Comparison of ENCODE assay signal across 12 cellular contexts in the genomic region with DNA sequence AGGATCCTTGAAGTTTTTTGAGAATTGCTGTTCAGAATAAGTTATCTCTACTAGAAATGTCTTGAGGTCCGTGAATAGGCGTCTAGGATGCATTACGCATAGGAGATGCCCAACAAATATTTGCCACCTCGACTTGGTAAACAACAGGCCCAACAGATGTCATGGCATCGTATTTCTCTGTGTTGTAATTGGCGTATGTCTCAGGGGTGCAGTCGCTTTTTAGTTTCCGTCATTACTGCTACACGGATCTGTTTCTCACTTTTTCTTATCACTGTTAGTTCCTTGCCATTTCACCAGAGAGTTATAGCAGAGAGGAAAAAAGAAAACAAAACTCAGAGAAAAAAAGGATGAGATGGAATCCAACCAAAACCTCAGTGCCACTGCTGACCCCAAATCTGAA.
DNase-seq lines count a peak whose midpoint lies in the region; ATAC-seq and TF ChIP-seq lines count a peak whose summit lies in the region.
"Had no signal": no experiment of that assay in that cellular context is flagged by ENCODE, and none has a peak within 500 bp of the region (broad histone marks: within the 10 kb centered on the region; RNA-seq: fewer than 3 reads in every experiment).

No MANE protein-coding gene starts in this region.

- H3K9me3 ChIP-seq in BLaER1 (no peaks in the 10 kb centered on the region), MG63 (no peaks in the 10 kb centered on the region)

- peak overlapping the region; percentile 97 for H3K27ac Mint-ChIP-seq in activated CD8-positive, alpha-beta T cell treated with anti-CD3 and anti-CD28 coated beads, Interleukin-2, amount 10 ng/mL, durations not matched to agents 7 days and 5 days
- H3K27ac Mint-ChIP-seq in memory B cell, result peak overlapping the region; percentile 48

- DNase-seq in GM12865 (ENCODE audit: low read depth) (no peak), memory B cell (ENCODE audit: low spot score in 2 of 2) (no peak), MG63 (no peak), HT-29 (ENCODE audit: low spot score) (no peak), brain microvascular endothelial cell (no peak)
- DNase-seq in activated CD8-positive, alpha-beta T cell treated with anti-CD3 and anti-CD28 coated beads, Interleukin-2, amount 10 ng/mL, durations not matched to agents 7 days and 5 days, result no peak
- DNase-seq: DMS 273 treated with DMSO at 0.1 percent for 48 hours, NCI-H1436 treated with DMSO at 0.1 percent for 48 hours, NCI-H345 had no signal

- POLR2A ChIA-PET in activated CD8-positive, alpha-beta T cell treated with anti-CD3 and anti-CD28 coated beads, Interleukin-2, amount 10 ng/mL, durations not matched to agents 7 days and 5 days (lab: Charles Lee), result interaction anchor here (0.6 to 1.9 kb wide), 13 partner anchors 10 to 1522 kb away, joined by 3 to 13 read pairs (median 4); a partner anchor contains a TSS

- no peaks in the 10 kb centered on the region for H3K27me3 Mint-ChIP-seq in activated CD8-positive, alpha-beta T cell treated with anti-CD3 and anti-CD28 coated beads, Interleukin-2, amount 10 ng/mL, durations not matched to agents 7 days and 5 days (ENCODE audit: low read depth)
- no peaks in the 10 kb centered on the region for H3K27me3 Mint-ChIP-seq in memory B cell

- H3K36me3 Mint-ChIP-seq in activated CD8-positive, alpha-beta T cell treated with anti-CD3 and anti-CD28 coated beads, Interleukin-2, amount 10 ng/mL, durations not matched to agents 7 days and 5 days (ENCODE audit: low read depth), result peaks cover 58% of the 10 kb centered on the region
- no peaks in the 10 kb centered on the region for H3K36me3 Mint-ChIP-seq in memory B cell

- H3K27ac ChIP-seq in BLaER1 (peak overlapping the region; percentile 77), brain microvascular endothelial cell (no peak overlapping the region)

- no peak overlapping the region for H3K9ac ChIP-seq in BLaER1

- in situ Hi-C loops in brain microvascular endothelial cell (cut with HindIII; ENCODE audit: low pct_ligation_motif_present, low sequenced_read_pairs), result no loop called here

- H4K20me1 ChIP-seq in BLaER1, result no peaks in the 10 kb centered on the region

- TF ChIP-seq CTCF in GM12865 (IDR thresholded peaks at IDR 0.05; ENCODE audit: insufficient read depth, low read depth, low read length, missing control alignments), result no peak
- TF ChIP-seq CTCF in brain microvascular endothelial cell (IDR thresholded peaks at IDR 0.05; ENCODE audit: low read depth, low read length, missing control alignments), result no peak

- no peak for ATAC-seq in activated CD8-positive, alpha-beta T cell treated with anti-CD3 and anti-CD28 coated beads, Interleukin-2, amount 10 ng/mL, durations not matched to agents 7 days and 5 days
- ATAC-seq in memory B cell (ENCODE audit: low read depth) (no peak), HG03432 (IDR thresholded peaks at IDR 0.05; ENCODE audit: unreplicated experiment) (no peak)
- ATAC-seq: K562 had no signal

- H3K27me3 ChIP-seq in BLaER1 (no peaks in the 10 kb centered on the region), MG63 (peaks cover 13% of the 10 kb centered on the region), brain microvascular endothelial cell (replicated peaks) (no peaks in the 10 kb centered on the region)

- CTCF ChIA-PET in activated CD8-positive, alpha-beta T cell treated with anti-CD3 and anti-CD28 coated beads, Interleukin-2, amount 10 ng/mL, durations not matched to agents 7 days and 5 days (lab: Charles Lee), result interaction anchor here (0.7 to 1.8 kb wide), 5 partner anchors 9 to 60 kb away, joined by 3 to 5 read pairs (median 4); no protein-coding TSS in a partner anchor

- peak overlapping the region; percentile 59 for H3K4me3 Mint-ChIP-seq in activated CD8-positive, alpha-beta T cell treated with anti-CD3 and anti-CD28 coated beads, Interleukin-2, amount 10 ng/mL, durations not matched to agents 7 days and 5 days
- no peak overlapping the region for H3K4me3 Mint-ChIP-seq in memory B cell

- H3K4me2 ChIP-seq in BLaER1, result peak overlapping the region; percentile 75

- H3K4me3 ChIP-seq in BLaER1 (no peak overlapping the region), GM12865 (ENCODE audit: low read depth, low read length) (peak overlapping the region; percentile 49), MG63 (no peak overlapping the region), brain microvascular endothelial cell (ENCODE audit: low read depth, low read length) (no peak overlapping the region)
- H3K4me3 ChIP-seq: K562 had no signal

- H3K36me3 ChIP-seq in BLaER1 (no peaks in the 10 kb centered on the region), MG63 (no peaks in the 10 kb centered on the region), brain microvascular endothelial cell (replicated peaks) (no peaks in the 10 kb centered on the region)

- H3K4me1 Mint-ChIP-seq in activated CD8-positive, alpha-beta T cell treated with anti-CD3 and anti-CD28 coated beads, Interleukin-2, amount 10 ng/mL, durations not matched to agents 7 days and 5 days (ENCODE audit: low read depth), result peaks cover 92% of the 10 kb centered on the region
- H3K4me1 Mint-ChIP-seq in memory B cell, result peaks cover 49% of the 10 kb centered on the region

- H3K9me3 Mint-ChIP-seq in activated CD8-positive, alpha-beta T cell treated with anti-CD3 and anti-CD28 coated beads, Interleukin-2, amount 10 ng/mL, durations not matched to agents 7 days and 5 days (ENCODE audit: insufficient read depth), result peaks cover 12% of the 10 kb centered on the region
- peaks cover 4% of the 10 kb centered on the region for H3K9me3 Mint-ChIP-seq in memory B cell

- H3K4me1 ChIP-seq in BLaER1, result peaks cover 95% of the 10 kb centered on the region
